Comparison of ENCODE assay signal across 9 cellular contexts in the genomic region with DNA sequence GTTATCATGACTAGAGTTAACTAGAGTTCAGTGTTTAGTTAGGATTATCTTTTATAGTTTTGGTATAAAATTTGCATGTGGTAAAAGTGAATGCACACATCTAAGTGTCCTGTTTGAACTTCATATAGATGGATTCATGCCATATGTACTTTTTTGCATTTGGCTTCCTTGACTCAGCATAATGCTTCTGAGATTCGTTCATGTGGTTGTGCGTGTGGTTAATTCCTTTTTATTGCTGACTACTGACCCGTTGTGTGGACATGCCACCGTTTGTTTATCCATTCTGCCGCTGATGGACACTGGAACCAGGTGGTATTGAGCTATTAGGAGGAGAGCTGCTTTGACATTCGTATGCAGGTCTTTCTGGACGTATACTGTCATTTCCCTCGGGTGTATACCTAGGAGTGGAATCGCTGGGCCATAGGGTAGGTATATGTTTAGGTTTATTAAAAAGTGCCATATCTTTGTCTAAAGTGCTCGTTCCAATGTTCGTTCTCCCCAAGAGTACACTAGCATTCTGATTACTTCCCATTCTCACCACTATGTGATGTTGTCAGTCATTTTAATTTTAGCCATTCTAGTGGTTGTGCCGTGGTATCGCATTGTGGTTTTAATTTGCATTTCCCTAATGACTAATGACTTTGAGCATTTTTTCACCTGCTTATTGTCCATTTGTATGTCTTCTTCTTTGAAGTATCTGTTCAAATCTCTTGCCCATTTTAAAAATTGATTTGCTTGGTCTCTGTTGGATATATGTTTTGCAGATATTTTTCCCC.
DNase-seq lines count a peak whose midpoint lies in the region; ATAC-seq lines count a peak whose summit lies in the region.
"Had no signal": no experiment of that assay in that cellular context is flagged by ENCODE, and none has a peak within 500 bp of the region (broad histone marks: within the 10 kb centered on the region; RNA-seq: fewer than 3 reads in every experiment).

No MANE protein-coding gene starts in this region.

- no peak overlapping the region for H3K27ac Mint-ChIP-seq in memory B cell

- H3K9me3 ChIP-seq in HAP-1: no peaks in the 10 kb centered on the region

- peaks cover 9% of the 10 kb centered on the region for H3K27me3 Mint-ChIP-seq in memory B cell

- ATAC-seq in GM18517 (IDR thresholded peaks at IDR 0.05; ENCODE audit: unreplicated experiment) (peak; percentile 86), HG02623 (IDR thresholded peaks at IDR 0.05; ENCODE audit: unreplicated experiment) (peak; percentile 54), memory B cell (ENCODE audit: low read depth) (peak; percentile 92)

- no peaks in the 10 kb centered on the region for H3K27me3 ChIP-seq in HAP-1 (ENCODE audit: low read depth)

- no peaks in the 10 kb centered on the region for H3K9me3 Mint-ChIP-seq in memory B cell

- peaks cover 34% of the 10 kb centered on the region for H3K4me1 Mint-ChIP-seq in memory B cell

- no peak overlapping the region for H3K4me3 ChIP-seq in HAP-1

- H3K36me3 Mint-ChIP-seq in memory B cell: peaks cover 3% of the 10 kb centered on the region

- DNase-seq in MV-4-11 (lab: John Stamatoyannopoulos, UW): peak; percentile 66
- peak in 1 of 2 donors; percentile 55 for DNase-seq in memory B cell (ENCODE audit: low spot score in 2 of 2)
- no peak for DNase-seq in HAP-1 (ENCODE audit: low spot score in 2 of 2)
- no peak for DNase-seq in OCI-M2 (lab: John Stamatoyannopoulos, UW; ENCODE audit: unreplicated experiment)
- DNase-seq in NCI-H446 (lab: John Stamatoyannopoulos, UW): no peak
- DNase-seq in activated CD4-positive, alpha-beta T cell treated with anti-CD3 and anti-CD28 coated beads, Interleukin-2, amount 50 U/mL, for 48 hours: no peak
- DNase-seq: stimulated activated CD4-positive, alpha-beta T cell treated with anti-CD3 and anti-CD28 coated beads, Interleukin-4, amount 100 ng/mL, for 24 hours had no signal

- peak overlapping the region; percentile 0 for H3K4me3 Mint-ChIP-seq in memory B cell

- H3K4me1 ChIP-seq in HAP-1: no peaks in the 10 kb centered on the region

- in situ Hi-C loops in HAP-1 (cut with MboI; ENCODE audit: low sequenced_read_pairs): no loop called here

- H3K36me3 ChIP-seq in HAP-1 (replicated peaks): no peaks in the 10 kb centered on the region
